In genomic region chr5:148842161-148842560, GRCh38 we compare ENCODE assay signal across 22 cellular contexts. TPM values are rescaled to one million over a fixed set of nuclear protein-coding genes. Genes with fewer than 3 reads are reported as not detected.
A peak's percentile ranks its signal among the peaks of the same experiment; 100 is the strongest.
DNase-seq lines count a peak whose midpoint lies in the region; ATAC-seq and TF ChIP-seq lines count a peak whose summit lies in the region.
"Had no signal": no experiment of that assay in that cellular context is flagged by ENCODE, and none has a peak within 500 bp of the region (broad histone marks: within the 10 kb centered on the region; RNA-seq: fewer than 3 reads in every experiment).

No MANE protein-coding gene starts in this region.

- no peak for DNase-seq in activated CD8-positive, alpha-beta T cell treated with anti-CD3 and anti-CD28 coated beads for 36 hours
- DNase-seq in activated CD8-positive, alpha-beta T cell treated with anti-CD3 and anti-CD28 coated beads, Interleukin-2, amount 10 ng/mL, durations not matched to agents 7 days and 5 days, result no peak
- DNase-seq in HFFc6, result no peak
- DNase-seq in T-helper 17 cell, result no peak
- DNase-seq in natural killer cell, result no peak
- DNase-seq in activated naive CD4-positive, alpha-beta T cell (lab: John Stamatoyannopoulos, UW), result no peak
- DNase-seq in DMS 273 treated with DMSO at 0.1 percent for 48 hours (lab: John Stamatoyannopoulos, UW), result no peak
- DNase-seq: 8988T; CD4-positive, CD25-positive, alpha-beta regulatory T cell; H9; Kasumi-1; NCI-H1092 treated with DMSO at 0.1 percent for 48 hours; NCI-H2081; NCI-H2171 treated with DMSO at 0.1 percent for 48 hours; NCI-H446 treated with DMSO at 0.1 percent for 48 hours; NCI-H774; OCI-M1; SIG-M5 had no signal

- H3K27me3 Mint-ChIP-seq in activated CD8-positive, alpha-beta T cell treated with anti-CD3 and anti-CD28 coated beads for 36 hours, result peaks cover 2% of the 10 kb centered on the region
- peaks cover 28% of the 10 kb centered on the region for H3K27me3 Mint-ChIP-seq in activated CD8-positive, alpha-beta T cell treated with anti-CD3 and anti-CD28 coated beads, Interleukin-2, amount 10 ng/mL, durations not matched to agents 7 days and 5 days (ENCODE audit: low read depth)
- H3K27me3 Mint-ChIP-seq in HFFc6 (ENCODE audit: insufficient read depth) (peaks cover 1% of the 10 kb centered on the region), T-helper 17 cell (peaks cover 10% of the 10 kb centered on the region), natural killer cell (ENCODE audit: low read depth in 2 of 2) (no peaks in the 10 kb centered on the region)
- H3K27me3 Mint-ChIP-seq: B cell, IgD-negative memory B cell had no signal

- no peak for ATAC-seq in activated CD8-positive, alpha-beta T cell treated with anti-CD3 and anti-CD28 coated beads for 36 hours
- ATAC-seq in activated CD8-positive, alpha-beta T cell treated with anti-CD3 and anti-CD28 coated beads, Interleukin-2, amount 10 ng/mL, durations not matched to agents 7 days and 5 days, result no peak
- no peak for ATAC-seq in T-helper 17 cell
- ATAC-seq in natural killer cell, result no peak
- no peak for ATAC-seq in GM21381 (IDR thresholded peaks at IDR 0.05; ENCODE audit: unreplicated experiment)
- ATAC-seq: GM12878 had no signal

- no peaks in the 10 kb centered on the region for H3K9me3 ChIP-seq in T-helper 17 cell (ENCODE audit: control insufficient read depth, low read length, poor library complexity, severe bottlenecking)

- peaks cover 2% of the 10 kb centered on the region for H3K36me3 Mint-ChIP-seq in activated CD8-positive, alpha-beta T cell treated with anti-CD3 and anti-CD28 coated beads for 36 hours (ENCODE audit: low read depth)
- peaks cover 10% of the 10 kb centered on the region for H3K36me3 Mint-ChIP-seq in activated CD8-positive, alpha-beta T cell treated with anti-CD3 and anti-CD28 coated beads, Interleukin-2, amount 10 ng/mL, durations not matched to agents 7 days and 5 days (ENCODE audit: low read depth)
- no peaks in the 10 kb centered on the region for H3K36me3 Mint-ChIP-seq in HFFc6 (ENCODE audit: low read depth)
- H3K36me3 Mint-ChIP-seq in T-helper 17 cell (ENCODE audit: low read depth), result peaks cover 2% of the 10 kb centered on the region
- H3K36me3 Mint-ChIP-seq in natural killer cell, result no peaks in the 10 kb centered on the region

- peaks cover 19% of the 10 kb centered on the region for H3K4me1 Mint-ChIP-seq in activated CD8-positive, alpha-beta T cell treated with anti-CD3 and anti-CD28 coated beads for 36 hours (ENCODE audit: low read depth)
- H3K4me1 Mint-ChIP-seq in activated CD8-positive, alpha-beta T cell treated with anti-CD3 and anti-CD28 coated beads, Interleukin-2, amount 10 ng/mL, durations not matched to agents 7 days and 5 days (ENCODE audit: low read depth), result peaks cover 29% of the 10 kb centered on the region
- H3K4me1 Mint-ChIP-seq in HFFc6 (ENCODE audit: low read depth) (peaks cover 70% of the 10 kb centered on the region), T-helper 17 cell (peaks cover 36% of the 10 kb centered on the region), natural killer cell (peaks cover 87 to 88% of the 10 kb centered on the region in 2 donors)

- no peak overlapping the region for H3K4me3 Mint-ChIP-seq in activated CD8-positive, alpha-beta T cell treated with anti-CD3 and anti-CD28 coated beads for 36 hours
- no peak overlapping the region for H3K4me3 Mint-ChIP-seq in activated CD8-positive, alpha-beta T cell treated with anti-CD3 and anti-CD28 coated beads, Interleukin-2, amount 10 ng/mL, durations not matched to agents 7 days and 5 days
- no peak overlapping the region for H3K4me3 Mint-ChIP-seq in HFFc6
- no peak overlapping the region for H3K4me3 Mint-ChIP-seq in T-helper 17 cell
- H3K4me3 Mint-ChIP-seq in natural killer cell, result peak overlapping the region; percentile 60
- H3K4me3 Mint-ChIP-seq: B cell; CD4-positive, CD25-positive, alpha-beta regulatory T cell; H9; IgD-negative memory B cell had no signal

- CTCF ChIA-PET in activated CD8-positive, alpha-beta T cell treated with anti-CD3 and anti-CD28 coated beads for 36 hours (lab: Charles Lee), result interaction anchor here (0.9 to 1.2 kb wide), 3 partner anchors 37 to 116 kb away, joined by 3 to 6 read pairs (median 5); no protein-coding TSS in a partner anchor
- CTCF ChIA-PET in activated CD8-positive, alpha-beta T cell treated with anti-CD3 and anti-CD28 coated beads, Interleukin-2, amount 10 ng/mL, durations not matched to agents 7 days and 5 days (lab: Charles Lee), result interaction anchor here (1.3 to 1.8 kb wide), 3 partner anchors 101 to 116 kb away, joined by 3 to 6 read pairs (median 5); no protein-coding TSS in a partner anchor

- POLR2A ChIA-PET in activated CD8-positive, alpha-beta T cell treated with anti-CD3 and anti-CD28 coated beads for 36 hours (lab: Charles Lee), result interaction anchor here (0.6 kb wide), 1 partner anchor 9 kb away, joined by 3 read pairs; no protein-coding TSS in a partner anchor
- POLR2A ChIA-PET in activated CD8-positive, alpha-beta T cell treated with anti-CD3 and anti-CD28 coated beads, Interleukin-2, amount 10 ng/mL, durations not matched to agents 7 days and 5 days (lab: Charles Lee), result no interaction called here

- peak overlapping the region; percentile 6 for H3K27ac Mint-ChIP-seq in activated CD8-positive, alpha-beta T cell treated with anti-CD3 and anti-CD28 coated beads for 36 hours
- H3K27ac Mint-ChIP-seq in activated CD8-positive, alpha-beta T cell treated with anti-CD3 and anti-CD28 coated beads, Interleukin-2, amount 10 ng/mL, durations not matched to agents 7 days and 5 days, result no peak overlapping the region
- H3K27ac Mint-ChIP-seq in HFFc6 (peak overlapping the region; percentile 44), T-helper 17 cell (peak overlapping the region; percentile 39), natural killer cell (peak overlapping the region; percentile 92 to 97)
- H3K27ac Mint-ChIP-seq: B cell, H9, IgD-negative memory B cell had no signal

- intact Hi-C loops in activated CD8-positive, alpha-beta T cell treated with anti-CD3 and anti-CD28 coated beads for 36 hours (cut with micrococcal nuclease), result no loop called here
- intact Hi-C loops in natural killer cell (cut with micrococcal nuclease), result loop anchor here (5.0 to 10.0 kb wide), 2 partner anchors 115 to 1037 kb away; no protein-coding TSS in a partner anchor

- H3K9me3 Mint-ChIP-seq in activated CD8-positive, alpha-beta T cell treated with anti-CD3 and anti-CD28 coated beads for 36 hours, result no peaks in the 10 kb centered on the region
- H3K9me3 Mint-ChIP-seq in activated CD8-positive, alpha-beta T cell treated with anti-CD3 and anti-CD28 coated beads, Interleukin-2, amount 10 ng/mL, durations not matched to agents 7 days and 5 days (ENCODE audit: insufficient read depth), result no peaks in the 10 kb centered on the region
- H3K9me3 Mint-ChIP-seq in HFFc6, result no peaks in the 10 kb centered on the region
- no peaks in the 10 kb centered on the region for H3K9me3 Mint-ChIP-seq in natural killer cell
- H3K9me3 Mint-ChIP-seq: H9, IgD-negative memory B cell had no signal

- no peak for TF ChIP-seq CTCF in activated CD8-positive, alpha-beta T cell treated with anti-CD3 and anti-CD28 coated beads for 36 hours (IDR thresholded peaks at IDR 0.05)
- TF ChIP-seq CTCF in HFFc6 (IDR thresholded peaks at IDR 0.05) (no peak), natural killer cell (IDR thresholded peaks at IDR 0.05) (no peak)

RNA-seq across cellular contexts. Expression of gene ADRB2, which starts 15.8 kb away (rescaled TPM):
- under 1 TPM; 0.81 to 0.98 TPM for total RNA-seq in activated CD8-positive, alpha-beta T cell treated with anti-CD3 and anti-CD28 coated beads for 36 hours
- total RNA-seq in activated CD8-positive, alpha-beta T cell treated with anti-CD3 and anti-CD28 coated beads, Interleukin-2, amount 10 ng/mL, durations not matched to agents 7 days and 5 days, result 1 to 10 TPM; 2.2 to 2.3 TPM
- 1 to 10 TPM; 2.0 to 4.0 (median 3.7) TPM for total RNA-seq in HFFc6 (2021; fragmentation: NEBNext Ultra II Directional; extraction: Animal tissue kit (Norgen Biotek cat#: 25700))
- total RNA-seq in T-helper 17 cell (1 to 10 TPM; 2.9 to 5.7 TPM), natural killer cell (10 to 100 TPM; 47.1 to 78.9 (median 60.7) TPM)

Comparison
In these comparisons a context has a peak if more than half of its experiments do, and no peak if none do; other contexts are left out.
1. RNA of gene ADRB2, which starts 15.8 kb away (total RNA-seq): 47.1 to 78.9 TPM in natural killer cell; 2.9 to 5.7 TPM in T-helper 17 cell, 2.0 to 4.0 TPM in HFFc6, 2.2 to 2.3 TPM in activated CD8-positive, alpha-beta T cell treated with anti-CD3 and anti-CD28 coated beads, Interleukin-2, amount 10 ng/mL, durations not matched to agents 7 days and 5 days and 0.81 to 0.98 TPM in activated CD8-positive, alpha-beta T cell treated with anti-CD3 and anti-CD28 coated beads for 36 hours; every median in the first group is over 4 times any median in the second.